8 cellular contexts compared by ENCODE assay signal in genomic region chr7:43985904-43986864, GRCh38. TPM values are rescaled to one million over a fixed set of nuclear protein-coding genes. Genes with fewer than 3 reads are reported as not detected.
DNase-seq lines count a peak whose midpoint lies in the region; ATAC-seq and TF ChIP-seq lines count a peak whose summit lies in the region.
"Not testable (repeated sequence)": the region's sequence is repeated elsewhere in the genome, so short reads cannot be mapped to it uniquely, and the experiment has no call there.

No MANE protein-coding gene starts in this region.

- not testable (repeated sequence) for BruUV-seq in A673 (replicated peaks; lab: Mats Ljungman, UMichigan)

- intact Hi-C loops in A673 (cut with micrococcal nuclease; ENCODE audit: unreplicated experiment); activated CD4-positive, alpha-beta memory T cell treated with anti-CD3 and anti-CD28 coated beads for 36 hours (cut with micrococcal nuclease): not testable (repeated sequence)

- POLR2A ChIA-PET in A673 (lab: Charles Lee; ENCODE audit: low non-redundant PET); activated CD4-positive, alpha-beta memory T cell treated with anti-CD3 and anti-CD28 coated beads for 36 hours (lab: Charles Lee): not testable (repeated sequence)

- not testable (repeated sequence) for H3K27ac ChIP-seq in A673 (ENCODE audit: low read depth, low read length, poor library complexity, severe bottlenecking)

- H3K27me3 ChIP-seq in A673 (replicated peaks; ENCODE audit: insufficient read depth, low read depth, low read length, poor library complexity) = not testable (repeated sequence)

- H3K4me1 ChIP-seq in A673 (ENCODE audit: insufficient read depth, low read length, poor library complexity, severe bottlenecking) = not testable (repeated sequence)

- ATAC-seq in GM18868 (IDR thresholded peaks at IDR 0.05; ENCODE audit: unreplicated experiment) (peak; percentile 85), HG03045 (IDR thresholded peaks at IDR 0.05; ENCODE audit: unreplicated experiment) (peak; percentile 78)

- CTCF ChIA-PET in A673 (lab: Charles Lee); activated CD4-positive, alpha-beta memory T cell treated with anti-CD3 and anti-CD28 coated beads for 36 hours (lab: Charles Lee): not testable (repeated sequence)

- not testable (repeated sequence) for H3K36me3 Mint-ChIP-seq in activated CD4-positive, alpha-beta memory T cell treated with anti-CD3 and anti-CD28 coated beads for 36 hours

- H3K4me3 ChIP-seq in A673 (ENCODE audit: low read depth, low read length, poor library complexity, severe bottlenecking) = not testable (repeated sequence)

- H3K27ac Mint-ChIP-seq in activated CD4-positive, alpha-beta memory T cell treated with anti-CD3 and anti-CD28 coated beads for 36 hours = peak overlapping the region; percentile 38

- peak; percentile 33 for DNase-seq in A673 (ENCODE audit: low spot score)
- peak; percentile 73 for DNase-seq in NCI-H69 (lab: John Stamatoyannopoulos, UW)
- DNase-seq in activated CD4-positive, alpha-beta memory T cell treated with anti-CD3 and anti-CD28 coated beads for 36 hours = peak; percentile 91
- DNase-seq in cerebellum (ENCODE audit: low spot score) = peak; percentile 49
- DNase-seq in inferior parietal cortex (ENCODE audit: extremely low spot score) = peak; percentile 64
- DNase-seq in stimulated activated CD4-positive, alpha-beta T cell treated with anti-CD3 and anti-CD28 coated beads, Interleukin-12 subunit alpha, Interleukin-12 subunit beta, amount 100 ng/mL, for 24 hours (ENCODE audit: low read depth in 2 of 2) = peak; percentile 76 to 87

- not testable (repeated sequence) for H3K9me3 Mint-ChIP-seq in activated CD4-positive, alpha-beta memory T cell treated with anti-CD3 and anti-CD28 coated beads for 36 hours

- H3K36me3 ChIP-seq in A673 (ENCODE audit: insufficient read depth, low read length, poor library complexity, severe bottlenecking) = not testable (repeated sequence)

- H3K9me3 ChIP-seq in A673 (ENCODE audit: low read depth, low read length, poor library complexity, severe bottlenecking) = not testable (repeated sequence)

- H3K4me1 Mint-ChIP-seq in activated CD4-positive, alpha-beta memory T cell treated with anti-CD3 and anti-CD28 coated beads for 36 hours (ENCODE audit: low read depth) = not testable (repeated sequence)

- TF ChIP-seq CTCF in A673 (conservative IDR thresholded peaks at IDR 0.05; ENCODE audit: low read depth, low read length) = peak; percentile 56

- not testable (repeated sequence) for H3K27me3 Mint-ChIP-seq in activated CD4-positive, alpha-beta memory T cell treated with anti-CD3 and anti-CD28 coated beads for 36 hours

- not testable (repeated sequence) for H3K4me3 Mint-ChIP-seq in activated CD4-positive, alpha-beta memory T cell treated with anti-CD3 and anti-CD28 coated beads for 36 hours

RNA-seq across cellular contexts. Expression of gene SPDYE1, which starts 11.5 kb away (rescaled TPM):
- total RNA-seq in A673 (2021) (not detected in 2 replicates), cerebellum (0.09 TPM)
- not detected for total RNA-seq in activated CD4-positive, alpha-beta memory T cell treated with anti-CD3 and anti-CD28 coated beads for 36 hours

RNA-seq across cellular contexts. Expression of gene DBNL, which starts 58.3 kb away (rescaled TPM):
- total RNA-seq in A673 (2021) = 64.5 and 74.4 TPM in 2 replicates
- total RNA-seq in activated CD4-positive, alpha-beta memory T cell treated with anti-CD3 and anti-CD28 coated beads for 36 hours = 100 to 1,000 TPM; 128 to 129 TPM
- 46.8 TPM for total RNA-seq in cerebellum

RNA-seq across cellular contexts. Expression of gene UBE2D4, which starts 59.9 kb away (rescaled TPM):
- total RNA-seq in A673 (2021) (10.6 and 11.8 TPM in 2 replicates), cerebellum (16.2 TPM)
- 10 to 100 TPM; 11.3 to 11.8 TPM for total RNA-seq in activated CD4-positive, alpha-beta memory T cell treated with anti-CD3 and anti-CD28 coated beads for 36 hours

Comparison
In these comparisons a context has a peak if more than half of its experiments do, and no peak if none do; other contexts are left out.
1. DNase-seq: peak in every context shown above with its lines; median percentile 91 in activated CD4-positive, alpha-beta memory T cell treated with anti-CD3 and anti-CD28 coated beads for 36 hours; 82 in stimulated activated CD4-positive, alpha-beta T cell treated with anti-CD3 and anti-CD28 coated beads, Interleukin-12 subunit alpha, Interleukin-12 subunit beta, amount 100 ng/mL, for 24 hours; 73 in NCI-H69; 64 in inferior parietal cortex; 49 in cerebellum; 33 in A673.